ENCODE assay signal across 8 cellular contexts in genomic region chr14:36951380-36951911, GRCh38.
"Had no signal": no experiment of that assay in that cellular context is flagged by ENCODE, and none has a peak within 500 bp of the region (broad histone marks: within the 10 kb centered on the region; RNA-seq: fewer than 3 reads in every experiment).

No MANE protein-coding gene starts in this region.

- H3K4me3 Mint-ChIP-seq: H9 had no signal

- H3K4me3 ChIP-seq: GM23248 had no signal

- H3K4me2 ChIP-seq: KMS-11 had no signal

- DNase-seq: GM23248, H9, HCEC 1CT, KBM-7 had no signal

- H3K27ac ChIP-seq: KMS-11 had no signal

- H2AFZ ChIP-seq: GM23248 had no signal

- H3K9me3 Mint-ChIP-seq: H9 had no signal

- H3K9ac ChIP-seq: GM23248, KMS-11 had no signal

- FAIRE-seq: H1, H54, HTR-8/SVneo had no signal
